30 cellular contexts compared by ENCODE assay signal in genomic region chr5:61567337-61567736, GRCh38.
"Had no signal": no experiment of that assay in that cellular context is flagged by ENCODE, and none has a peak within 500 bp of the region (broad histone marks: within the 10 kb centered on the region; RNA-seq: fewer than 3 reads in every experiment).

No MANE protein-coding gene starts in this region.

- H3K36me3 ChIP-seq: adrenal gland, ascending aorta, brain microvascular endothelial cell, breast epithelium, cardiac muscle cell had no signal

- H3K4me3 ChIP-seq: adrenal gland, ascending aorta, body of pancreas, breast epithelium, cardiac muscle cell had no signal

- H3K9me3 ChIP-seq: adrenal gland, ascending aorta, body of pancreas, breast epithelium had no signal

- DNase-seq: activated effector memory CD4-positive, alpha-beta T cell treated with anti-CD3 and anti-CD28 coated beads, Interleukin-2, amount 50 U/mL, for 16 hours; activated effector memory CD4-positive, alpha-beta T cell treated with Interleukin-2 at 50 U/mL for 16 hours; activated gamma-delta T cell; activated gamma-delta T cell treated with Interleukin-2 at 50 U/mL for 16 hours; activated naive CD4-positive, alpha-beta T cell; activated naive CD4-positive, alpha-beta T cell treated with anti-CD3 and anti-CD28 coated beads for 36 hours; activated naive CD4-positive, alpha-beta T cell treated with anti-CD3 and anti-CD28 coated beads, Interleukin-2, amount 10 ng/mL, durations not matched to agents 7 days and 5 days; activated naive CD4-positive, alpha-beta T cell treated with anti-CD3 and anti-CD28 coated beads, Interleukin-2, amount 50 U/mL, for 16 hours; activated naive CD4-positive, alpha-beta T cell treated with Interleukin-2 at 50 U/mL for 16 hours; activated naive CD8-positive, alpha-beta T cell treated with anti-CD3 and anti-CD28 coated beads for 36 hours; activated naive CD8-positive, alpha-beta T cell treated with anti-CD3 and anti-CD28 coated beads, Interleukin-2, amount 10 ng/mL, durations not matched to agents 7 days and 5 days; activated naive CD8-positive, alpha-beta T cell treated with anti-CD3 and anti-CD28 coated beads, Interleukin-2, amount 50 U/mL, for 24 hours; activated T-cell treated with anti-CD3 and anti-CD28 coated beads, Interleukin-2, amount 50 U/mL, for 1 hour; activated T-cell treated with anti-CD3 and anti-CD28 coated beads, Interleukin-2, amount 50 U/mL, for 24 hours; activated T-cell treated with anti-CD3 and anti-CD28 coated beads, Interleukin-2, amount 50 U/mL, for 4 hours; activated T-cell treated with anti-CD3 and anti-CD28 coated beads, Interleukin-2, amount 50 U/mL, for 48 hours; activated T-cell treated with anti-CD3 and anti-CD28 coated beads, Interleukin-2, amount 50 U/mL, for 72 hours; adrenal gland; amniotic stem cell; amygdala; anterior cingulate cortex; aorta; body of pancreas; brain microvascular endothelial cell; caudate nucleus; central memory CD4-positive, alpha-beta T cell; cerebellar nuclear complex had no signal

- H3K4me1 ChIP-seq: adrenal gland, ascending aorta, body of pancreas, breast epithelium had no signal

- H3K27ac ChIP-seq: adrenal gland, ascending aorta, body of pancreas, brain microvascular endothelial cell, breast epithelium, cardiac muscle cell had no signal

- H3K27me3 ChIP-seq: adrenal gland, ascending aorta, body of pancreas, brain microvascular endothelial cell, breast epithelium, cardiac muscle cell had no signal
